Comparison of ENCODE assay signal across 29 cellular contexts in genomic region chr12:62597253-62597652, GRCh38.
"Had no signal": no experiment of that assay in that cellular context is flagged by ENCODE, and none has a peak within 500 bp of the region (broad histone marks: within the 10 kb centered on the region; RNA-seq: fewer than 3 reads in every experiment).

No MANE protein-coding gene starts in this region.

- H3K27me3 ChIP-seq: neural progenitor cell, ovary, spleen, stomach, thyroid gland, tibial nerve, upper lobe of left lung had no signal

- H3K9me3 ChIP-seq: ovary, psoas muscle, spleen, stomach, thoracic aorta, thyroid gland, tibial nerve, upper lobe of left lung had no signal

- H3K27me3 Mint-ChIP-seq: naive B cell; naive thymus-derived CD8-positive, alpha-beta T cell; natural killer cell treated with Interleukin-12 subunit alpha and Interleukin-12 subunit beta and Interleukin-15 and Interleukin-18, amount 100 ng/mL, for 72 hours; progenitor cell of endocrine pancreas; stimulated activated naive B cell treated with anti-CD40 and anti-IgM and Interleukin-4, amounts not matched to agents 10 μg/mL and 1 μg/mL and 100 μg/mL, for 72 hours; stimulated activated naive CD8-positive, alpha-beta T cell treated with anti-CD3 and anti-CD28 coated beads, Interleukin-15, Interleukin-2, amounts not matched to agents 100 ng/mL and 50 ng/mL, for 24 hours had no signal

- H3K9me3 Mint-ChIP-seq: naive B cell; naive thymus-derived CD8-positive, alpha-beta T cell; natural killer cell treated with Interleukin-12 subunit alpha and Interleukin-12 subunit beta and Interleukin-15 and Interleukin-18, amount 100 ng/mL, for 72 hours; neural progenitor cell; stimulated activated effector memory CD8-positive, alpha-beta T cell treated with anti-CD3 and anti-CD28 coated beads, Interleukin-12 subunit alpha, Interleukin-12 subunit beta, amount 100 ng/mL, for 72 hours; stimulated activated naive B cell treated with anti-CD40 and anti-IgM and Interleukin-4, amounts not matched to agents 10 μg/mL and 1 μg/mL and 100 μg/mL, for 72 hours; stimulated activated naive CD8-positive, alpha-beta T cell treated with anti-CD3 and anti-CD28 coated beads, Interleukin-15, Interleukin-2, amounts not matched to agents 100 ng/mL and 50 ng/mL, for 24 hours had no signal

- H3K4me1 Mint-ChIP-seq: stimulated activated effector memory CD8-positive, alpha-beta T cell treated with anti-CD3 and anti-CD28 coated beads, Interleukin-12 subunit alpha, Interleukin-12 subunit beta, amount 100 ng/mL, for 72 hours had no signal

- ATAC-seq: naive thymus-derived CD8-positive, alpha-beta T cell; natural killer cell treated with Interleukin-12 subunit alpha and Interleukin-12 subunit beta and Interleukin-15 and Interleukin-18, amount 100 ng/mL, for 72 hours; psoas muscle; right cardiac atrium; sciatic nerve; stimulated activated effector memory CD8-positive, alpha-beta T cell treated with anti-CD3 and anti-CD28 coated beads, Interleukin-12 subunit alpha, Interleukin-12 subunit beta, amount 100 ng/mL, for 72 hours; stimulated activated naive B cell treated with anti-CD40 and anti-IgM and Interleukin-4, amounts not matched to agents 10 μg/mL and 1 μg/mL and 100 μg/mL, for 72 hours had no signal

- H3K4me3 ChIP-seq: neural progenitor cell, ovary, psoas muscle, skin epidermis, smooth muscle cell, spleen, stomach, thoracic aorta, thyroid gland, tibial nerve, upper lobe of left lung had no signal

- H3K36me3 ChIP-seq: neural progenitor cell, ovary, thoracic aorta, thyroid gland had no signal

- H3K27ac Mint-ChIP-seq: natural killer cell treated with Interleukin-12 subunit alpha and Interleukin-12 subunit beta and Interleukin-15 and Interleukin-18, amount 100 ng/mL, for 72 hours; neural progenitor cell; progenitor cell of endocrine pancreas; stimulated activated effector memory CD8-positive, alpha-beta T cell treated with anti-CD3 and anti-CD28 coated beads, Interleukin-12 subunit alpha, Interleukin-12 subunit beta, amount 100 ng/mL, for 72 hours; stimulated activated naive B cell treated with anti-CD40 and anti-IgM and Interleukin-4, amounts not matched to agents 10 μg/mL and 1 μg/mL and 100 μg/mL, for 72 hours; stimulated activated naive CD8-positive, alpha-beta T cell treated with anti-CD3 and anti-CD28 coated beads, Interleukin-15, Interleukin-2, amounts not matched to agents 100 ng/mL and 50 ng/mL, for 24 hours had no signal

- FAIRE-seq: urothelium cell line had no signal

- H3K27ac ChIP-seq: neural progenitor cell, ovary, parathyroid adenoma, psoas muscle, skin epidermis, spleen, stomach, thoracic aorta, thyroid gland, tibial nerve, upper lobe of left lung had no signal

- DNase-seq: naive B cell; naive thymus-derived CD8-positive, alpha-beta T cell; occipital lobe; ovary; posterior cingulate gyrus; psoas muscle; right cardiac atrium; spleen; stimulated activated CD4-positive, alpha-beta T cell treated with anti-CD3 and anti-CD28 coated beads, Interleukin-12 subunit alpha, Interleukin-12 subunit beta, amount 100 ng/mL, for 4 hours; stimulated activated CD4-positive, alpha-beta T cell treated with anti-CD3 and anti-CD28 coated beads, Interleukin-1b, Interleukin-23, amount 100 ng/mL, for 48 hours; stimulated activated CD4-positive, alpha-beta T cell treated with anti-CD3 and anti-CD28 coated beads, Interleukin-4, amount 100 ng/mL, for 24 hours; stimulated activated naive B cell treated with anti-CD40 and anti-IgM and Interleukin-4, amounts not matched to agents 10 μg/mL and 1 μg/mL and 100 μg/mL, for 72 hours; stimulated activated naive CD4-positive, alpha-beta T cell treated with Interleukin-2 at 50 U/mL for 16 hours; stomach; thyroid gland; trophoblast cell; upper lobe of left lung had no signal

- H3K4me1 ChIP-seq: parathyroid adenoma, psoas muscle had no signal

- H3K4me3 Mint-ChIP-seq: naive B cell; natural killer cell treated with Interleukin-12 subunit alpha and Interleukin-12 subunit beta and Interleukin-15 and Interleukin-18, amount 100 ng/mL, for 72 hours; neural progenitor cell; stimulated activated effector memory CD8-positive, alpha-beta T cell treated with anti-CD3 and anti-CD28 coated beads, Interleukin-12 subunit alpha, Interleukin-12 subunit beta, amount 100 ng/mL, for 72 hours; stimulated activated naive B cell treated with anti-CD40 and anti-IgM and Interleukin-4, amounts not matched to agents 10 μg/mL and 1 μg/mL and 100 μg/mL, for 72 hours; stimulated activated naive CD8-positive, alpha-beta T cell treated with anti-CD3 and anti-CD28 coated beads, Interleukin-15, Interleukin-2, amounts not matched to agents 100 ng/mL and 50 ng/mL, for 24 hours had no signal

- H3K36me3 Mint-ChIP-seq: naive B cell; natural killer cell treated with Interleukin-12 subunit alpha and Interleukin-12 subunit beta and Interleukin-15 and Interleukin-18, amount 100 ng/mL, for 72 hours had no signal
